Comparison of ENCODE assay signal across 15 cellular contexts in genomic region chr3:192889694-192890093, GRCh38. TPM values are rescaled to one million over a fixed set of nuclear protein-coding genes. Genes with fewer than 3 reads are reported as not detected.
A peak's percentile ranks its signal among the peaks of the same experiment; 100 is the strongest.
DNase-seq lines count a peak whose midpoint lies in the region; ATAC-seq and TF ChIP-seq lines count a peak whose summit lies in the region.
"Had no signal": no experiment of that assay in that cellular context is flagged by ENCODE, and none has a peak within 500 bp of the region (broad histone marks: within the 10 kb centered on the region; RNA-seq: fewer than 3 reads in every experiment).

No MANE protein-coding gene starts in this region.

- H3K36me3 Mint-ChIP-seq in progenitor cell of endocrine pancreas (ENCODE audit: insufficient read depth) = peaks cover 3% of the 10 kb centered on the region
- H3K36me3 Mint-ChIP-seq: natural killer cell treated with Interleukin-12 subunit alpha and Interleukin-12 subunit beta and Interleukin-15 and Interleukin-18, amount 100 ng/mL, for 72 hours had no signal

- in situ Hi-C loops in Panc1 (cut with HindIII; ENCODE audit: low pct_unique_long_range_greater_than_20kb, low sequenced_read_pairs) = no loop called here

- peaks cover 45% of the 10 kb centered on the region for H3K4me1 Mint-ChIP-seq in progenitor cell of endocrine pancreas (ENCODE audit: low read depth)

- no peak overlapping the region for H3K4me3 Mint-ChIP-seq in progenitor cell of endocrine pancreas (ENCODE audit: low read depth)
- H3K4me3 Mint-ChIP-seq: activated naive CD4-positive, alpha-beta T cell treated with anti-CD3 and anti-CD28 coated beads for 36 hours; natural killer cell treated with Interleukin-12 subunit alpha and Interleukin-12 subunit beta and Interleukin-15 and Interleukin-18, amount 100 ng/mL, for 72 hours had no signal

- H3K27me3 ChIP-seq in SK-N-SH (ENCODE audit: insufficient read depth) (no peaks in the 10 kb centered on the region), Panc1 (ENCODE audit: control insufficient read depth, insufficient read depth, low read length) (no peaks in the 10 kb centered on the region), fibroblast of lung (ENCODE audit: control insufficient read depth, insufficient read depth, low read length) (no peaks in the 10 kb centered on the region)
- H3K27me3 ChIP-seq: heart right ventricle had no signal

- no peak for TF ChIP-seq EP300 in SK-N-SH (IDR thresholded peaks at IDR 0.05; ENCODE audit: borderline replicate concordance in 1 of 2, low read depth in 1 of 2, low read length in 1 of 2)

- H3K4me2 ChIP-seq in SK-N-SH = peak overlapping the region; percentile 68
- H3K4me2 ChIP-seq in fibroblast of lung (ENCODE audit: extremely low read depth, insufficient read depth, low read length) = peak overlapping the region; percentile 59

- no peak overlapping the region for H3K4me3 ChIP-seq in SK-N-SH (ENCODE audit: low read depth in 2 of 2, low read length in 1 of 2)
- H3K4me3 ChIP-seq in Panc1 (ENCODE audit: low read depth in 2 of 2, low read length in 2 of 2) = no peak overlapping the region
- no peak overlapping the region for H3K4me3 ChIP-seq in fibroblast of lung (replicated peaks in 1 of 4; ENCODE audit: control extremely low read depth in 1 of 4, insufficient read depth in 1 of 4, low read depth in 3 of 4, low read length in 4 of 4)
- H3K4me3 ChIP-seq: heart right ventricle had no signal

- no peaks in the 10 kb centered on the region for H3K9me2 ChIP-seq in SK-N-SH

- peaks cover 2% of the 10 kb centered on the region for H3K27me3 Mint-ChIP-seq in progenitor cell of endocrine pancreas

- intact Hi-C loops in Panc1 (cut with micrococcal nuclease; ENCODE audit: unreplicated experiment) = loop anchor here (2.0 to 5.0 kb wide), 3 partner anchors 27 to 73 kb away; partner anchors contain the start of gene MB21D2

- H3K27ac Mint-ChIP-seq in progenitor cell of endocrine pancreas = peak overlapping the region; percentile 86
- H3K27ac Mint-ChIP-seq: activated naive CD4-positive, alpha-beta T cell treated with anti-CD3 and anti-CD28 coated beads for 36 hours had no signal

- no peaks in the 10 kb centered on the region for H3K9me3 Mint-ChIP-seq in progenitor cell of endocrine pancreas (ENCODE audit: low read depth)
- H3K9me3 Mint-ChIP-seq: activated naive CD4-positive, alpha-beta T cell treated with anti-CD3 and anti-CD28 coated beads for 36 hours; stimulated activated naive CD8-positive, alpha-beta T cell treated with anti-CD3 and anti-CD28 coated beads, Interleukin-15, amount 100 ng/mL, for 72 hours had no signal

- no peaks in the 10 kb centered on the region for H3K9me3 ChIP-seq in SK-N-SH
- no peaks in the 10 kb centered on the region for H3K9me3 ChIP-seq in Panc1 (ENCODE audit: control insufficient read depth, insufficient read depth, low read depth, low read length)
- H3K9me3 ChIP-seq in fibroblast of lung (ENCODE audit: control insufficient read depth, insufficient read depth, low read depth, low read length) = no peaks in the 10 kb centered on the region
- H3K9me3 ChIP-seq: heart right ventricle had no signal

- DNase-seq in SK-N-SH = no peak
- no peak for DNase-seq in Panc1 (ENCODE audit: low read depth, low spot score)
- DNase-seq in fibroblast of lung (ENCODE audit: low read depth in 2 of 2) = peak in 1 of 2 donors; percentile 55
- DNase-seq in progenitor cell of endocrine pancreas (ENCODE audit: low spot score, unreplicated experiment) = no peak
- no peak for DNase-seq in NCI-H2107 (lab: John Stamatoyannopoulos, UW)
- no peak for DNase-seq in NCI-H82 (lab: John Stamatoyannopoulos, UW)
- DNase-seq in T1000 (lab: John Stamatoyannopoulos, UW) = no peak
- DNase-seq: activated naive CD4-positive, alpha-beta T cell treated with anti-CD3 and anti-CD28 coated beads for 36 hours; heart right ventricle; left colon; NCI-H446 treated with DMSO at 0.1 percent for 48 hours; stimulated activated naive CD8-positive, alpha-beta T cell treated with anti-CD3 and anti-CD28 coated beads, Interleukin-15, amount 100 ng/mL, for 72 hours had no signal

- CTCF ChIA-PET in SK-N-SH (lab: Yijun Ruan, JAX) = interaction anchor here (0.8 to 1.4 kb wide), 4 partner anchors 10 to 151 kb away, joined by 3 to 4 read pairs (median 4); no protein-coding TSS in a partner anchor
- CTCF ChIA-PET in Panc1 (lab: Charles Lee) = interaction anchor here (1.9 kb wide), 1 partner anchor 28 kb away, joined by 7 read pairs; the partner anchor contains the start of gene MB21D2

- H4K20me1 ChIP-seq in SK-N-SH (ENCODE audit: insufficient read depth) (no peaks in the 10 kb centered on the region), fibroblast of lung (ENCODE audit: control insufficient read depth, extremely low read depth, insufficient read depth, low read length) (no peaks in the 10 kb centered on the region)

- H3K9ac ChIP-seq in SK-N-SH = peak overlapping the region; percentile 65
- no peak overlapping the region for H3K9ac ChIP-seq in fibroblast of lung (ENCODE audit: insufficient read depth, low read length)

- POLR2A ChIA-PET in SK-N-SH (lab: Yijun Ruan, JAX) = interaction anchor here (0.7 kb wide), 1 partner anchor 89 kb away, joined by 3 read pairs; no protein-coding TSS in a partner anchor
- POLR2A ChIA-PET in Panc1 (lab: Charles Lee) = no interaction called here

- TF ChIP-seq RAD21 in SK-N-SH (IDR thresholded peaks at IDR 0.05; ENCODE audit: low read length) = no peak

- H2AFZ ChIP-seq in SK-N-SH (ENCODE audit: low read depth) = no peak overlapping the region
- no peak overlapping the region for H2AFZ ChIP-seq in fibroblast of lung (ENCODE audit: low read length)

- H3K4me1 ChIP-seq in SK-N-SH (ENCODE audit: control insufficient read depth in 1 of 2, insufficient read depth in 2 of 2, low read depth in 1 of 2, low read length in 1 of 2) = peaks cover 7 to 60% of the 10 kb centered on the region in 2 experiments
- H3K4me1 ChIP-seq in Panc1 (ENCODE audit: control insufficient read depth, insufficient read depth, low read length) = peaks cover 87% of the 10 kb centered on the region
- H3K4me1 ChIP-seq in fibroblast of lung (ENCODE audit: control insufficient read depth, extremely low read depth, insufficient read depth, low read length) = peaks cover 27% of the 10 kb centered on the region

- TF ChIP-seq CTCF in SK-N-SH (IDR thresholded peaks at IDR 0.05) = no peak
- TF ChIP-seq CTCF in Panc1 (IDR thresholded peaks at IDR 0.05) = no peak
- TF ChIP-seq CTCF in fibroblast of lung (conservative IDR thresholded peaks at IDR 0.05 in 1 of 2, IDR thresholded peaks at IDR 0.05 in 1 of 2; ENCODE audit: low read depth in 1 of 2, low read length in 2 of 2) = no peak
- no peak for TF ChIP-seq CTCF in progenitor cell of endocrine pancreas (IDR thresholded peaks at IDR 0.05; ENCODE audit: unreplicated experiment)

- no peak for ATAC-seq in SK-N-SH treated with all-trans-retinoic acid at 6 μM for 48 hours
- ATAC-seq in Panc1 = no peak
- ATAC-seq: left colon; natural killer cell treated with Interleukin-12 subunit alpha and Interleukin-12 subunit beta and Interleukin-15 and Interleukin-18, amount 100 ng/mL, for 72 hours; stimulated activated naive CD8-positive, alpha-beta T cell treated with anti-CD3 and anti-CD28 coated beads, Interleukin-15, amount 100 ng/mL, for 72 hours had no signal

- 35% methylated on average over 3 of the region's 3 CpGs for WGBS in SK-N-SH (ENCODE audit: low lambda C conversion rate)

- H3K79me2 ChIP-seq in SK-N-SH (ENCODE audit: insufficient read depth) (peaks cover 81% of the 10 kb centered on the region), fibroblast of lung (ENCODE audit: control insufficient read depth, insufficient read depth, low read length) (peaks cover 42% of the 10 kb centered on the region)

- no TSS peak for BruUV-seq in Panc1 (replicated peaks; lab: Mats Ljungman, UMichigan)

- peaks cover 54% of the 10 kb centered on the region for H3F3A ChIP-seq in SK-N-SH (replicated peaks; ENCODE audit: insufficient read depth)

- H3K36me3 ChIP-seq in SK-N-SH (replicated peaks in 1 of 2; ENCODE audit: control insufficient read depth in 1 of 2, insufficient read depth in 2 of 2, low read length in 1 of 2) (no peaks in the 10 kb centered on the region), Panc1 (ENCODE audit: control insufficient read depth, insufficient read depth, low read length) (no peaks in the 10 kb centered on the region), fibroblast of lung (ENCODE audit: control insufficient read depth, insufficient read depth, low read length) (no peaks in the 10 kb centered on the region)
- H3K36me3 ChIP-seq: heart right ventricle had no signal

- H3K27ac ChIP-seq in SK-N-SH (ENCODE audit: low read depth in 2 of 2, low read length in 1 of 2) = peak overlapping the region; percentile 74 to 90; a peak in 3 of 4 replicates
- peak overlapping the region; percentile 80 for H3K27ac ChIP-seq in Panc1 (ENCODE audit: low read length)
- H3K27ac ChIP-seq in fibroblast of lung (ENCODE audit: insufficient read depth, low read length) = peak overlapping the region; percentile 59
- H3K27ac ChIP-seq: 22Rv1 had no signal

TF ChIP-seq in SK-N-SH, 30 proteins besides CTCF, POLR2A, EP300 and RAD21 (continues in another document):
- no peak for TF ChIP-seq USF2 (IDR thresholded peaks at IDR 0.05; ENCODE audit: borderline replicate concordance, low read depth, low read length)

TF ChIP-seq in SK-N-SH treated with all-trans-retinoic acid at 6 μM for 48 hours, 23 proteins besides CTCF, POLR2A, EP300 and RAD21 (continues in another document):
- no peak for TF ChIP-seq ZFP30 (CRISPR knock-in tag; IDR thresholded peaks at IDR 0.05)

RNA-seq across cellular contexts. Expression of gene MB21D2, which starts 28.0 kb away (rescaled TPM):
- polyA plus RNA-seq in SK-N-SH (2012; rRNA removed) (12.7 and 15.4 TPM in 2 replicates), fibroblast of lung (11.2 and 11.4 TPM in 2 replicates)
- polyA plus RNA-seq in SK-N-SH (2012; cell fraction: cytosol; rRNA removed) = 13.3 and 14.3 TPM in 2 replicates
- 13.3 and 15.1 TPM in 2 replicates for polyA plus RNA-seq in SK-N-SH (2012; cell fraction: nucleus; rRNA removed)
- total RNA-seq in Panc1 (2021; ENCODE audit: unreplicated experiment) (7.8 TPM), fibroblast of lung (3.5 and 3.6 TPM in 2 replicates), progenitor cell of endocrine pancreas (12.5 and 13.4 TPM in 2 replicates)
- 3.6 TPM for polyA plus RNA-seq in Panc1 (2012; ENCODE audit: insufficient read length)
- 7.5 and 8.7 TPM in 2 replicates for polyA plus RNA-seq in fibroblast of lung (2012)
- 23.7 and 26.6 TPM in 2 replicates for polyA minus RNA-seq in fibroblast of lung (ENCODE audit: low replicate concordance)
